Comparison of ENCODE assay signal across 1 cellular context in the genomic region with DNA sequence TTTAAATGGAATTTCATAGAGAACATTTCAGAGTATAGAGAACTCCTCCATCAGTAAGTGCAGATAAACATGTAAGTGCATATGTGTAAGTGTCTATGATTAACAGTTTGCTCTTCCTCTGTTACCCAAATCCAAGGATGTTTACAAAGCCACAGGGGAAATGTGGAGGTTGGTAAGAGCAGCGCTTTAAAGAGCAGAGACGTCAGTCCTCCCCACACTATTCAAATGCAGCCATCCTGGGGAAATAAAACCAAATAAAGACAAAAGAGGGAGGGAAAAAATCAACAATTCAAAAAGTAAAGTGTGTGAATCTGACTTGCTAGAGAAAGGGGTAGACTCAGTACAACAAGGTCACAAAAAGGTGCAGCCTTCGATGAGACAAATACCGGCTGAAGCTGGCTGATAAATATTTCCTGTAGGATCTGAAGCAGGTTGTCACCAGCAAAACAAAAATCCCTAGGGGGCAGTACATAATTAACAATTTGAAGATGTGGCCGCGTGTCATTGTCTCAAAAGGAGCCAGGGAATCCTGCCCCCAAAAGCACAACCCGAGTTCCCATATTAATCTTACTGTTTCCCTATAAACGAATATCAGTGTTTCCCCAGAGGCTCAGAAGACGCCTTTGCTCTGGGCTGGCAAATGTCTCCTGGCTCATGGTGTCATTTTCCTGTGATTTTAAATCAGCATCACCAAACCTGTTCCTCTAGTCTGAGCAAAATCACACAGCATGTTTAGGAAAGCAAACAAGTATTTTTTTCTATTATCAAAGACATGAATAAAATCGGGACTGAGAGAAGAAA.
TF ChIP-seq lines count a peak whose summit lies in the region.

No MANE protein-coding gene starts in this region.

TF ChIP-seq in GM23338, 12 proteins besides CTCF, POLR2A, EP300 and RAD21 (continued from another document):
- TF ChIP-seq, protein P1, sequence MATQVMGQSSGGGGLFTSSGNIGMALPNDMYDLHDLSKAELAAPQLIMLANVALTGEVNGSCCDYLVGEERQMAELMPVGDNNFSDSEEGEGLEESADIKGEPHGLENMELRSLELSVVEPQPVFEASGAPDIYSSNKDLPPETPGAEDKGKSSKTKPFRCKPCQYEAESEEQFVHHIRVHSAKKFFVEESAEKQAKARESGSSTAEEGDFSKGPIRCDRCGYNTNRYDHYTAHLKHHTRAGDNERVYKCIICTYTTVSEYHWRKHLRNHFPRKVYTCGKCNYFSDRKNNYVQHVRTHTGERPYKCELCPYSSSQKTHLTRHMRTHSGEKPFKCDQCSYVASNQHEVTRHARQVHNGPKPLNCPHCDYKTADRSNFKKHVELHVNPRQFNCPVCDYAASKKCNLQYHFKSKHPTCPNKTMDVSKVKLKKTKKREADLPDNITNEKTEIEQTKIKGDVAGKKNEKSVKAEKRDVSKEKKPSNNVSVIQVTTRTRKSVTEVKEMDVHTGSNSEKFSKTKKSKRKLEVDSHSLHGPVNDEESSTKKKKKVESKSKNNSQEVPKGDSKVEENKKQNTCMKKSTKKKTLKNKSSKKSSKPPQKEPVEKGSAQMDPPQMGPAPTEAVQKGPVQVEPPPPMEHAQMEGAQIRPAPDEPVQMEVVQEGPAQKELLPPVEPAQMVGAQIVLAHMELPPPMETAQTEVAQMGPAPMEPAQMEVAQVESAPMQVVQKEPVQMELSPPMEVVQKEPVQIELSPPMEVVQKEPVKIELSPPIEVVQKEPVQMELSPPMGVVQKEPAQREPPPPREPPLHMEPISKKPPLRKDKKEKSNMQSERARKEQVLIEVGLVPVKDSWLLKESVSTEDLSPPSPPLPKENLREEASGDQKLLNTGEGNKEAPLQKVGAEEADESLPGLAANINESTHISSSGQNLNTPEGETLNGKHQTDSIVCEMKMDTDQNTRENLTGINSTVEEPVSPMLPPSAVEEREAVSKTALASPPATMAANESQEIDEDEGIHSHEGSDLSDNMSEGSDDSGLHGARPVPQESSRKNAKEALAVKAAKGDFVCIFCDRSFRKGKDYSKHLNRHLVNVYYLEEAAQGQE (IDR thresholded peaks at IDR 0.05; ENCODE audit: unreplicated experiment): no peak
- TF ChIP-seq ZNF331 (CRISPR knock-in tag; IDR thresholded peaks at IDR 0.05; ENCODE audit: low read depth) (no peak), STAT1 (IDR thresholded peaks at IDR 0.05; ENCODE audit: unreplicated experiment) (no peak), EZH2 (IDR thresholded peaks at IDR 0.05; ENCODE audit: low read depth, unreplicated experiment) (no peak), POLR2AphosphoS5 (IDR thresholded peaks at IDR 0.05; ENCODE audit: low read depth) (no peak)
- TF ChIP-seq, protein P2, sequence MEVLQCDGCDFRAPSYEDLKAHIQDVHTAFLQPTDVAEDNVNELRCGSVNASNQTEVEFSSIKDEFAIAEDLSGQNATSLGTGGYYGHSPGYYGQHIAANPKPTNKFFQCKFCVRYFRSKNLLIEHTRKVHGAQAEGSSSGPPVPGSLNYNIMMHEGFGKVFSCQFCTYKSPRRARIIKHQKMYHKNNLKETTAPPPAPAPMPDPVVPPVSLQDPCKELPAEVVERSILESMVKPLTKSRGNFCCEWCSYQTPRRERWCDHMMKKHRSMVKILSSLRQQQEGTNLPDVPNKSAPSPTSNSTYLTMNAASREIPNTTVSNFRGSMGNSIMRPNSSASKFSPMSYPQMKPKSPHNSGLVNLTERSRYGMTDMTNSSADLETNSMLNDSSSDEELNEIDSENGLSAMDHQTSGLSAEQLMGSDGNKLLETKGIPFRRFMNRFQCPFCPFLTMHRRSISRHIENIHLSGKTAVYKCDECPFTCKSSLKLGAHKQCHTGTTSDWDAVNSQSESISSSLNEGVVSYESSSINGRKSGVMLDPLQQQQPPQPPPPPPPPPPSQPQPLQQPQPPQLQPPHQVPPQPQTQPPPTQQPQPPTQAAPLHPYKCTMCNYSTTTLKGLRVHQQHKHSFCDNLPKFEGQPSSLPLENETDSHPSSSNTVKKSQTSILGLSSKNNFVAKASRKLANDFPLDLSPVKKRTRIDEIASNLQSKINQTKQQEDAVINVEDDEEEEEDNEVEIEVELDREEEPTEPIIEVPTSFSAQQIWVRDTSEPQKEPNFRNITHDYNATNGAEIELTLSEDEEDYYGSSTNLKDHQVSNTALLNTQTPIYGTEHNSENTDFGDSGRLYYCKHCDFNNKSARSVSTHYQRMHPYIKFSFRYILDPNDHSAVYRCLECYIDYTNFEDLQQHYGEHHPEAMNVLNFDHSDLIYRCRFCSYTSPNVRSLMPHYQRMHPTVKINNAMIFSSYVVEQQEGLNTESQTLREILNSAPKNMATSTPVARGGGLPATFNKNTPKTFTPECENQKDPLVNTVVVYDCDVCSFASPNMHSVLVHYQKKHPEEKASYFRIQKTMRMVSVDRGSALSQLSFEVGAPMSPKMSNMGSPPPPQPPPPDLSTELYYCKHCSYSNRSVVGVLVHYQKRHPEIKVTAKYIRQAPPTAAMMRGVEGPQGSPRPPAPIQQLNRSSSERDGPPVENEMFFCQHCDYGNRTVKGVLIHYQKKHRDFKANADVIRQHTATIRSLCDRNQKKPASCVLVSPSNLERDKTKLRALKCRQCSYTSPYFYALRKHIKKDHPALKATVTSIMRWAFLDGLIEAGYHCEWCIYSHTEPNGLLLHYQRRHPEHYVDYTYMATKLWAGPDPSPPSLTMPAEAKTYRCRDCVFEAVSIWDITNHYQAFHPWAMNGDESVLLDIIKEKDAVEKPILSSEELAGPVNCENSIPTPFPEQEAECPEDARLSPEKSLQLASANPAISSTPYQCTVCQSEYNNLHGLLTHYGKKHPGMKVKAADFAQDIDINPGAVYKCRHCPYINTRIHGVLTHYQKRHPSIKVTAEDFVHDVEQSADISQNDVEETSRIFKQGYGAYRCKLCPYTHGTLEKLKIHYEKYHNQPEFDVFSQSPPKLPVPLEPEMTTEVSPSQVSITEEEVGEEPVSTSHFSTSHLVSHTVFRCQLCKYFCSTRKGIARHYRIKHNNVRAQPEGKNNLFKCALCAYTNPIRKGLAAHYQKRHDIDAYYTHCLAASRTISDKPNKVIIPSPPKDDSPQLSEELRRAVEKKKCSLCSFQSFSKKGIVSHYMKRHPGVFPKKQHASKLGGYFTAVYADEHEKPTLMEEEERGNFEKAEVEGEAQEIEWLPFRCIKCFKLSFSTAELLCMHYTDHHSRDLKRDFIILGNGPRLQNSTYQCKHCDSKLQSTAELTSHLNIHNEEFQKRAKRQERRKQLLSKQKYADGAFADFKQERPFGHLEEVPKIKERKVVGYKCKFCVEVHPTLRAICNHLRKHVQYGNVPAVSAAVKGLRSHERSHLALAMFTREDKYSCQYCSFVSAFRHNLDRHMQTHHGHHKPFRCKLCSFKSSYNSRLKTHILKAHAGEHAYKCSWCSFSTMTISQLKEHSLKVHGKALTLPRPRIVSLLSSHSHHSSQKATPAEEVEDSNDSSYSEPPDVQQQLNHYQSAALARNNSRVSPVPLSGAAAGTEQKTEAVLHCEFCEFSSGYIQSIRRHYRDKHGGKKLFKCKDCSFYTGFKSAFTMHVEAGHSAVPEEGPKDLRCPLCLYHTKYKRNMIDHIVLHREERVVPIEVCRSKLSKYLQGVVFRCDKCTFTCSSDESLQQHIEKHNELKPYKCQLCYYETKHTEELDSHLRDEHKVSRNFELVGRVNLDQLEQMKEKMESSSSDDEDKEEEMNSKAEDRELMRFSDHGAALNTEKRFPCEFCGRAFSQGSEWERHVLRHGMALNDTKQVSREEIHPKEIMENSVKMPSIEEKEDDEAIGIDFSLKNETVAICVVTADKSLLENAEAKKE (CRISPR knock-in tag; IDR thresholded peaks at IDR 0.05): no peak
TF ChIP-seq in GM23338: peak in this region for 0.
